ENCODE assay signal across 1 cellular context in genomic region chr3:76965122-76965725, GRCh38.
TF ChIP-seq lines count a peak whose summit lies in the region.

No MANE protein-coding gene starts in this region.

TF ChIP-seq in HepG2, 621 proteins besides CTCF, POLR2A, EP300 and RAD21 (continued from another document and continues in another):
- TF ChIP-seq TERF1 (CRISPR knock-in tag; IDR thresholded peaks at IDR 0.05): no peak
- TF ChIP-seq HMGXB3 (CRISPR knock-in tag; IDR thresholded peaks at IDR 0.05; ENCODE audit: borderline replicate concordance): no peak
- TF ChIP-seq ZNF101 (CRISPR knock-in tag; IDR thresholded peaks at IDR 0.05; ENCODE audit: borderline replicate concordance, low read depth): no peak
- TF ChIP-seq CEBPG (CRISPR knock-in tag; IDR thresholded peaks at IDR 0.05): peak; percentile 92
- no peak for TF ChIP-seq KDM4B (CRISPR knock-in tag; IDR thresholded peaks at IDR 0.05)
- TF ChIP-seq ZBTB42 (CRISPR knock-in tag; IDR thresholded peaks at IDR 0.05): no peak
- no peak for TF ChIP-seq ZNF251 (CRISPR knock-in tag; IDR thresholded peaks at IDR 0.05)
- no peak for TF ChIP-seq AFF4 (CRISPR knock-in tag; IDR thresholded peaks at IDR 0.05)
- no peak for TF ChIP-seq RXRB (CRISPR knock-in tag; IDR thresholded peaks at IDR 0.05; ENCODE audit: borderline replicate concordance)
- no peak; the same call in 1 of the 2 replicates for TF ChIP-seq ZNF7 (CRISPR knock-in tag; IDR thresholded peaks at IDR 0.05)
- TF ChIP-seq ZEB1 (IDR thresholded peaks at IDR 0.05; ENCODE audit: insufficient replicate concordance, low read depth): no peak
- TF ChIP-seq MED13 (CRISPR knock-in tag; IDR thresholded peaks at IDR 0.05): no peak
- no peak for TF ChIP-seq DRAP1 (CRISPR knock-in tag; IDR thresholded peaks at IDR 0.05)
- TF ChIP-seq JUND (CRISPR knock-in tag; IDR thresholded peaks at IDR 0.05): no peak
- TF ChIP-seq ZNF546 (CRISPR knock-in tag; conservative IDR thresholded peaks at IDR 0.05): no peak
- TF ChIP-seq RFXANK (CRISPR knock-in tag; IDR thresholded peaks at IDR 0.05): no peak
- TF ChIP-seq SP140L (CRISPR knock-in tag; IDR thresholded peaks at IDR 0.05; ENCODE audit: borderline replicate concordance): no peak
- TF ChIP-seq ZNF841 (CRISPR knock-in tag; IDR thresholded peaks at IDR 0.05; ENCODE audit: borderline replicate concordance): no peak
- no peak for TF ChIP-seq PHF5A (CRISPR knock-in tag; IDR thresholded peaks at IDR 0.05; ENCODE audit: low read depth, unreplicated experiment)
- TF ChIP-seq ZBTB25 (CRISPR knock-in tag; IDR thresholded peaks at IDR 0.05): no peak
- no peak for TF ChIP-seq ZFP36L1 (CRISPR knock-in tag; IDR thresholded peaks at IDR 0.05)
- no peak for TF ChIP-seq PHF20 (CRISPR knock-in tag; IDR thresholded peaks at IDR 0.05)
- TF ChIP-seq DBP (CRISPR knock-in tag; IDR thresholded peaks at IDR 0.05; ENCODE audit: not compliant biosample characterization): no peak
- TF ChIP-seq ZNF30 (CRISPR knock-in tag; IDR thresholded peaks at IDR 0.05): no peak
- no peak for TF ChIP-seq ZNF225 (CRISPR knock-in tag; IDR thresholded peaks at IDR 0.05)
- TF ChIP-seq SMC3 (IDR thresholded peaks at IDR 0.05; ENCODE audit: low read length): no peak
- no peak for TF ChIP-seq MEIS2 (CRISPR knock-in tag; IDR thresholded peaks at IDR 0.05)
- no peak for TF ChIP-seq DZIP1 (CRISPR knock-in tag; IDR thresholded peaks at IDR 0.05)
- TF ChIP-seq ZNF318 (CRISPR knock-in tag; IDR thresholded peaks at IDR 0.05): no peak
- no peak for TF ChIP-seq CENPT (CRISPR knock-in tag; IDR thresholded peaks at IDR 0.05; ENCODE audit: low read depth)
- TF ChIP-seq FOXC1 (CRISPR knock-in tag; IDR thresholded peaks at IDR 0.05; ENCODE audit: borderline replicate concordance): no peak
- TF ChIP-seq SOX5 (CRISPR knock-in tag; IDR thresholded peaks at IDR 0.05; ENCODE audit: borderline replicate concordance): no peak
- no peak for TF ChIP-seq CC2D1A (CRISPR knock-in tag; IDR thresholded peaks at IDR 0.05)
- peak; percentile 88 for TF ChIP-seq MIXL1 (CRISPR knock-in tag; IDR thresholded peaks at IDR 0.05)
